ENCODE assay signal across 8 cellular contexts in the genomic region with DNA sequence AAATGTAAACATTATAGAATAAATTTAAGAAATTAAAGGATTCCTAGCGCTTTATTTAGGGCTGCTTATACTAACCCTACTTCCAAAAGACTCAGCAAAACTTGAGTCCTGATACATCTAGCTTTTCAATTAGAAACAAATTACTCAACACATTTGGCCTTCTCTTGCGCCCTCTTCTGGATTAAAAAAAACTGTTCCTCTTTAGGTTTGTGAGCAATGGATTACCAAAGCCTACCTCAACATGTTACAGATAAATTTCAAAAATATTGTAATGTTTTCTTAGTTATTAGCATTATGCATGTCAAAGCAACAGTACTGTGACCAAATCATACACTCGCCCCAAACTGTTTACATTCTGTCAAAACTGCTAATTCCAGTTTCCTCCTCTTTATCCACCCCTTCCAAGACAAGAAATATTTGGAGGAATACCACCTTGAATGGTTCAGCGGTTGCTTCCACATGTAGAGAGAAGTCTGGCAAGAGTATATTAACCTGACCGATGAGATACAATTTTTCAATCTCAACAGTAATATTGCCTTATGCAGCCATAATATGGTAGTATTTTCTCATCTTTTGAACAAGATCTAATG. TPM values are rescaled to one million over a fixed set of nuclear protein-coding genes. Genes with fewer than 3 reads are reported as not detected.
DNase-seq lines count a peak whose midpoint lies in the region; ATAC-seq, FAIRE-seq and TF ChIP-seq lines count a peak whose summit lies in the region.

No MANE protein-coding gene starts in this region.

- POLR2A ChIA-PET in activated CD4-positive, alpha-beta T cell treated with anti-CD3 and anti-CD28 coated beads, Interleukin-2, amount 10 ng/mL, durations not matched to agents 7 days and 5 days (lab: Charles Lee) = no interaction called here
- POLR2A ChIA-PET in Panc1 (lab: Charles Lee) (interaction anchor here (0.6 kb wide), 1 partner anchor 467 kb away, joined by 4 read pairs; no protein-coding TSS in a partner anchor), HepG2 (lab: Yijun Ruan, JAX) (interaction anchor here (0.7 kb wide), 1 partner anchor 143 kb away, joined by 7 read pairs; no protein-coding TSS in a partner anchor)

- CTCF ChIA-PET in activated CD4-positive, alpha-beta T cell treated with anti-CD3 and anti-CD28 coated beads, Interleukin-2, amount 10 ng/mL, durations not matched to agents 7 days and 5 days (lab: Charles Lee) = interaction anchor here (0.6 to 3.3 kb wide), 14 partner anchors 11 to 814 kb away, joined by 3 to 26 read pairs (median 4); no protein-coding TSS in a partner anchor
- CTCF ChIA-PET in Panc1 (lab: Charles Lee) = interaction anchor here (0.5 to 1.5 kb wide), 10 partner anchors 25 to 301 kb away, joined by 3 to 10 read pairs (median 4); a partner anchor contains a TSS
- CTCF ChIA-PET in HepG2 (lab: Yijun Ruan, JAX; ENCODE audit: low intra/inter-chr PET ratio, low total read pairs) = interaction anchor here (0.6 to 1.5 kb wide), 6 partner anchors 39 to 147 kb away, joined by 3 to 6 read pairs (median 4); no protein-coding TSS in a partner anchor

- H3K36me3 Mint-ChIP-seq in activated CD4-positive, alpha-beta T cell treated with anti-CD3 and anti-CD28 coated beads, Interleukin-2, amount 10 ng/mL, durations not matched to agents 7 days and 5 days (ENCODE audit: low read depth) = peaks cover 53% of the 10 kb centered on the region

- H3K9ac ChIP-seq in KMS-11 (peak overlapping the region; percentile 84; the same call in 1 of the 2 replicates), HepG2 (ENCODE audit: insufficient read depth, low read depth, low read length) (peak overlapping the region; percentile 95)

- FAIRE-seq in HepG2 (lab: Jason Lieb, UNC) = peak; percentile 40

- no peak for TF ChIP-seq POLR2A in HepG2 (IDR thresholded peaks at IDR 0.05; ENCODE audit: insufficient read depth in 1 of 2, low read depth in 2 of 2, low read length in 2 of 2)
- no peak for TF ChIP-seq POLR2A in testis (IDR thresholded peaks at IDR 0.05)

- BruUV-seq in Panc1 (replicated peaks; lab: Mats Ljungman, UMichigan) = TSS peak; percentile 59
- TSS peak; percentile 45 for BruUV-seq in HepG2 (replicated peaks; lab: Mats Ljungman, UMichigan)

- peak overlapping the region; percentile 89 for H3K4me3 Mint-ChIP-seq in activated CD4-positive, alpha-beta T cell treated with anti-CD3 and anti-CD28 coated beads, Interleukin-2, amount 10 ng/mL, durations not matched to agents 7 days and 5 days

- H3K27ac Mint-ChIP-seq in activated CD4-positive, alpha-beta T cell treated with anti-CD3 and anti-CD28 coated beads, Interleukin-2, amount 10 ng/mL, durations not matched to agents 7 days and 5 days = peak overlapping the region; percentile 91

- H3K4me3 ChIP-seq in KMS-11 (IDR thresholded peaks at IDR 0.05; ENCODE audit: insufficient read depth, low read depth, low read length) = no peak overlapping the region
- peak overlapping the region; percentile 85 to 96 for H3K4me3 ChIP-seq in Panc1 (ENCODE audit: low read depth in 2 of 2, low read length in 2 of 2)
- H3K4me3 ChIP-seq in HepG2 (replicated peaks in 1 of 3; ENCODE audit: insufficient read depth in 1 of 3, low read depth in 2 of 3, low read length in 3 of 3) = peak overlapping the region; percentile 92 to 99 (median 93); a peak in 5 of 6 replicates
- peak overlapping the region; percentile 72 to 94 for H3K4me3 ChIP-seq in testis

- TF ChIP-seq CTCF in KMS-11 (conservative IDR thresholded peaks at IDR 0.05; ENCODE audit: low read depth, low read length) (peak; percentile 54), Panc1 (IDR thresholded peaks at IDR 0.05) (peak; percentile 70; the same call in 1 of the 2 replicates), HepG2 (CRISPR knock-in tag; IDR thresholded peaks at IDR 0.05) (peak; percentile 67), testis (IDR thresholded peaks at IDR 0.05) (peak; percentile 62 to 73 (median 70))

- H3K4me1 ChIP-seq in KMS-11 (ENCODE audit: low read depth, poor library complexity, severe bottlenecking) (peaks cover 57% of the 10 kb centered on the region), Panc1 (ENCODE audit: control insufficient read depth, insufficient read depth, low read length) (peaks cover 28% of the 10 kb centered on the region; the same call in 1 of the 2 replicates), HepG2 (ENCODE audit: insufficient read depth, low read length) (peaks cover 41% of the 10 kb centered on the region), testis (peaks cover 24% of the 10 kb centered on the region)

- H3K27ac ChIP-seq in KMS-11 (peak overlapping the region; percentile 90; the same call in 1 of the 2 replicates), Panc1 (ENCODE audit: low read length) (peak overlapping the region; percentile 97), HepG2 (ENCODE audit: extremely low read length, insufficient read depth, low read length) (peak overlapping the region; percentile 52), testis (peak overlapping the region; percentile 93 to 99)

- H3K9me3 ChIP-seq in Panc1 (ENCODE audit: control insufficient read depth, insufficient read depth, low read depth, low read length) = no peaks in the 10 kb centered on the region
- H3K9me3 ChIP-seq in HepG2 (ENCODE audit: low read length) = no peaks in the 10 kb centered on the region
- H3K9me3 ChIP-seq in testis = no peaks in the 10 kb centered on the region

- WGBS in HepG2 (ENCODE audit: low lambda C conversion rate) = 17% methylated on average over 5 of the region's 5 CpGs
- WGBS in testis, 2 donors = 13 to 19% methylated on average over 5 of the region's 5 CpGs

- ATAC-seq in Panc1 = no peak
- ATAC-seq in HepG2 = no peak

- peaks cover 57% of the 10 kb centered on the region for H3K4me1 Mint-ChIP-seq in activated CD4-positive, alpha-beta T cell treated with anti-CD3 and anti-CD28 coated beads, Interleukin-2, amount 10 ng/mL, durations not matched to agents 7 days and 5 days

- no peaks in the 10 kb centered on the region for H3K9me3 Mint-ChIP-seq in activated CD4-positive, alpha-beta T cell treated with anti-CD3 and anti-CD28 coated beads, Interleukin-2, amount 10 ng/mL, durations not matched to agents 7 days and 5 days

- H3K79me2 ChIP-seq in KMS-11 (ENCODE audit: insufficient read depth, low read depth) = peaks cover 69% of the 10 kb centered on the region
- H3K79me2 ChIP-seq in HepG2 (ENCODE audit: insufficient read depth, low read length) = peaks cover 69% of the 10 kb centered on the region

- H3K4me2 ChIP-seq in KMS-11 (peak overlapping the region; percentile 97), HepG2 (ENCODE audit: low read depth, low read length) (peak overlapping the region; percentile 80)

- no peaks in the 10 kb centered on the region for H3K27me3 Mint-ChIP-seq in activated CD4-positive, alpha-beta T cell treated with anti-CD3 and anti-CD28 coated beads, Interleukin-2, amount 10 ng/mL, durations not matched to agents 7 days and 5 days

- H4K20me1 ChIP-seq in KMS-11 (ENCODE audit: insufficient read depth) (peaks cover 54% of the 10 kb centered on the region), HepG2 (ENCODE audit: insufficient read depth, low read length) (peaks cover 60% of the 10 kb centered on the region)

- peak; percentile 54 for DNase-seq in activated CD4-positive, alpha-beta T cell treated with anti-CD3 and anti-CD28 coated beads, Interleukin-2, amount 10 ng/mL, durations not matched to agents 7 days and 5 days
- no peak for DNase-seq in activated CD4-positive, alpha-beta T cell treated with anti-CD3 and anti-CD28 coated beads, Interleukin-2, amount 50 U/mL, for 48 hours
- peak; percentile 51 for DNase-seq in Panc1 (ENCODE audit: low read depth, low spot score)
- DNase-seq in central memory CD4-positive, alpha-beta T cell = peak; percentile 61
- peak; percentile 66 for DNase-seq in HepG2 (ENCODE audit: low spot score)
- DNase-seq in testis = no peak
- no peak for DNase-seq in T-helper 9 cell

- intact Hi-C loops in Panc1 (cut with micrococcal nuclease; ENCODE audit: unreplicated experiment) (loop anchor here (5.0 kb wide), 1 partner anchor 101 kb away; a partner anchor contains a TSS), HepG2 (cut with micrococcal nuclease; ENCODE audit: unreplicated experiment) (loop anchor here (2.0 to 10.0 kb wide), 4 partner anchors 39 to 274 kb away; a partner anchor contains a TSS), testis (cut with DNase I; ENCODE audit: low total_unique reads) (loop anchor here (10.0 kb wide), 1 partner anchor 146 kb away; no protein-coding TSS in a partner anchor)

- in situ Hi-C loops in Panc1 (cut with HindIII; ENCODE audit: low pct_unique_long_range_greater_than_20kb, low sequenced_read_pairs) (no loop called here), HepG2 (cut with HindIII; ENCODE audit: extremely low pct_ligation_motif_present, low pct_unique_long_range_greater_than_20kb) (no loop called here)

- H3K27me3 ChIP-seq in KMS-11 (ENCODE audit: insufficient read depth, low read depth) (no peaks in the 10 kb centered on the region), Panc1 (ENCODE audit: control insufficient read depth, insufficient read depth, low read length) (no peaks in the 10 kb centered on the region), HepG2 (ENCODE audit: control insufficient read depth in 1 of 2, insufficient read depth in 2 of 2, low read length in 2 of 2) (no peaks in the 10 kb centered on the region; a peak in 1 of 5 replicates), testis (no peaks in the 10 kb centered on the region)

- TF ChIP-seq RAD21 in HepG2 (CRISPR knock-in tag; IDR thresholded peaks at IDR 0.05) = no peak

- H3K36me3 ChIP-seq in KMS-11 (ENCODE audit: insufficient read depth) (peaks cover 30% of the 10 kb centered on the region; the same call in 1 of the 2 replicates), Panc1 (ENCODE audit: control insufficient read depth, insufficient read depth, low read length) (peaks cover 32% of the 10 kb centered on the region), HepG2 (replicated peaks in 1 of 2; ENCODE audit: control insufficient read depth in 1 of 2, insufficient read depth in 2 of 2, low read length in 2 of 2) (peaks cover 5 to 39% of the 10 kb centered on the region in 2 experiments), testis (ENCODE audit: low read depth, missing control alignments) (no peaks in the 10 kb centered on the region)

- no peak overlapping the region for H2AFZ ChIP-seq in KMS-11 (ENCODE audit: low read depth)
- H2AFZ ChIP-seq in HepG2 (ENCODE audit: low read length) = no peak overlapping the region

- TF ChIP-seq EP300 in HepG2 (IDR thresholded peaks at IDR 0.05; ENCODE audit: low read depth in 2 of 2, low read length in 2 of 2) (no peak), HepG2 (CRISPR knock-in tag; IDR thresholded peaks at IDR 0.05; ENCODE audit: borderline replicate concordance) (no peak)

RNA-seq across cellular contexts. Expression of a gene that starts 2.7 kb away (rescaled TPM):
- total RNA-seq in activated CD4-positive, alpha-beta T cell treated with anti-CD3 and anti-CD28 coated beads, Interleukin-2, amount 10 ng/mL, durations not matched to agents 7 days and 5 days = 10 to 100 TPM; 66.9 to 85.4 TPM
- total RNA-seq in Panc1 (2021; ENCODE audit: unreplicated experiment) (106 TPM), HepG2 (2016; rRNA removed; fragmentation: Illumina TruSeq; extraction: Trizol) (30.8 and 51.1 TPM in 2 replicates), testis (10 to 100 TPM; 33.6 to 39.0 TPM)
- 71.0 TPM for polyA plus RNA-seq in Panc1 (2012; ENCODE audit: insufficient read length)
- 3.3 and 4.4 TPM in 2 replicates for total RNA-seq in HepG2 (2016; cell fraction: cytosol; rRNA removed; fragmentation: Illumina TruSeq; extraction: Trizol; ENCODE audit: low read depth)
- 33.9 and 51.5 TPM in 2 replicates for total RNA-seq in HepG2 (2016; cell fraction: insoluble cytoplasmic fraction; rRNA removed; fragmentation: Illumina TruSeq; extraction: Trizol)
- total RNA-seq in HepG2 (2016; cell fraction: membrane; rRNA removed; fragmentation: Illumina TruSeq; extraction: Trizol) = 12.2 and 14.5 TPM in 2 replicates
- total RNA-seq in HepG2 (2016; cell fraction: nucleus; rRNA removed; fragmentation: Illumina TruSeq; extraction: Trizol) = 29.2 and 31.4 TPM in 2 replicates
- polyA plus RNA-seq in HepG2 (2011; rRNA removed) (7.2 and 10.3 TPM in 2 replicates), testis (ENCODE audit: insufficient read depth, low read depth, low replicate concordance) (24.6 TPM)
- 4.2 and 7.1 TPM in 2 replicates for polyA plus RNA-seq in HepG2 (2011; cell fraction: cytosol; rRNA removed)
- 26.3 and 51.8 TPM in 2 replicates for polyA plus RNA-seq in HepG2 (2011; cell fraction: nucleus; rRNA removed)
- 13.6 and 17.8 TPM in 2 replicates for polyA plus RNA-seq in HepG2 (2012)
- polyA plus RNA-seq in HepG2 (2016; cell fraction: cytosol; fragmentation: Illumina TruSeq; extraction: Trizol; ENCODE audit: low read depth) = 0.59 and 0.75 TPM in 2 replicates
- polyA plus RNA-seq in HepG2 (2016; cell fraction: insoluble cytoplasmic fraction; fragmentation: Illumina TruSeq; extraction: Trizol; ENCODE audit: low read depth) = 27.2 and 28.3 TPM in 2 replicates
- polyA plus RNA-seq in HepG2 (2016; cell fraction: membrane; fragmentation: Illumina TruSeq; extraction: Trizol; ENCODE audit: low read depth) = 3.1 TPM in 2 replicates
- 32.0 and 35.0 TPM in 2 replicates for polyA plus RNA-seq in HepG2 (2016; cell fraction: nucleus; fragmentation: Illumina TruSeq; extraction: Trizol; ENCODE audit: insufficient read depth, low read depth)
- polyA minus RNA-seq in HepG2 (2011; rRNA and poly(A)+ RNA removed; ENCODE audit: low replicate concordance) = 16.2 and 48.5 TPM in 2 replicates
- polyA minus RNA-seq in HepG2 (2011; cell fraction: cytosol; rRNA and poly(A)+ RNA removed) = 18.9 and 19.5 TPM in 2 replicates
- 25.1 and 29.7 TPM in 2 replicates for polyA minus RNA-seq in HepG2 (2011; cell fraction: nucleus; rRNA and poly(A)+ RNA removed)

RNA-seq across cellular contexts. Expression of a gene that starts 44.6 kb away (rescaled TPM):
- not detected for total RNA-seq in activated CD4-positive, alpha-beta T cell treated with anti-CD3 and anti-CD28 coated beads, Interleukin-2, amount 10 ng/mL, durations not matched to agents 7 days and 5 days
- total RNA-seq in Panc1 (2021; ENCODE audit: unreplicated experiment) (not detected), HepG2 (2016; rRNA removed; fragmentation: Illumina TruSeq; extraction: Trizol) (not detected in 2 replicates), testis (not detected)
- not detected for polyA plus RNA-seq in Panc1 (2012; ENCODE audit: insufficient read length)
- not detected in 2 replicates for total RNA-seq in HepG2 (2016; cell fraction: cytosol; rRNA removed; fragmentation: Illumina TruSeq; extraction: Trizol; ENCODE audit: low read depth)
- not detected in 2 replicates for total RNA-seq in HepG2 (2016; cell fraction: insoluble cytoplasmic fraction; rRNA removed; fragmentation: Illumina TruSeq; extraction: Trizol)
- not detected in 2 replicates for total RNA-seq in HepG2 (2016; cell fraction: membrane; rRNA removed; fragmentation: Illumina TruSeq; extraction: Trizol)
- not detected in 2 replicates for total RNA-seq in HepG2 (2016; cell fraction: nucleus; rRNA removed; fragmentation: Illumina TruSeq; extraction: Trizol)
- polyA plus RNA-seq in HepG2 (2011; rRNA removed) (not detected in 2 replicates), testis (ENCODE audit: insufficient read depth, low read depth, low replicate concordance) (not detected)
- polyA plus RNA-seq in HepG2 (2011; cell fraction: cytosol; rRNA removed) = not detected in 2 replicates
- not detected in 2 replicates for polyA plus RNA-seq in HepG2 (2011; cell fraction: nucleus; rRNA removed)
- not detected in 2 replicates for polyA plus RNA-seq in HepG2 (2012)
- not detected in 2 replicates for polyA plus RNA-seq in HepG2 (2016; cell fraction: cytosol; fragmentation: Illumina TruSeq; extraction: Trizol; ENCODE audit: low read depth)
- polyA plus RNA-seq in HepG2 (2016; cell fraction: insoluble cytoplasmic fraction; fragmentation: Illumina TruSeq; extraction: Trizol; ENCODE audit: low read depth) = not detected in 2 replicates
- polyA plus RNA-seq in HepG2 (2016; cell fraction: membrane; fragmentation: Illumina TruSeq; extraction: Trizol; ENCODE audit: low read depth) = not detected in 2 replicates
- polyA plus RNA-seq in HepG2 (2016; cell fraction: nucleus; fragmentation: Illumina TruSeq; extraction: Trizol; ENCODE audit: insufficient read depth, low read depth) = not detected in 2 replicates
- not detected in 2 replicates for polyA minus RNA-seq in HepG2 (2011; rRNA and poly(A)+ RNA removed; ENCODE audit: low replicate concordance)
- polyA minus RNA-seq in HepG2 (2011; cell fraction: cytosol; rRNA and poly(A)+ RNA removed) = not detected in 2 replicates
- not detected in 2 replicates for polyA minus RNA-seq in HepG2 (2011; cell fraction: nucleus; rRNA and poly(A)+ RNA removed)

Comparison
In these comparisons a context has a peak if more than half of its experiments do, and no peak if none do; other contexts are left out.
1. DNase-seq: peak in activated CD4-positive, alpha-beta T cell treated with anti-CD3 and anti-CD28 coated beads, Interleukin-2, amount 10 ng/mL, durations not matched to agents 7 days and 5 days (single experiment), Panc1 (single experiment), central memory CD4-positive, alpha-beta T cell (single experiment) and HepG2 (single experiment); none in activated CD4-positive, alpha-beta T cell treated with anti-CD3 and anti-CD28 coated beads, Interleukin-2, amount 50 U/mL, for 48 hours (0 of 2), testis (single experiment) and T-helper 9 cell (single experiment).
2. Peak in every context shown above with its lines, with median percentiles within 50 percentile points of each other: H3K27ac ChIP-seq and CTCF ChIP-seq.